In genomic region chr13:67493835-67494234, GRCh38 we compare ENCODE assay signal across 26 cellular contexts.
DNase-seq lines count a peak whose midpoint lies in the region; ATAC-seq lines count a peak whose summit lies in the region.
"Had no signal": no experiment of that assay in that cellular context is flagged by ENCODE, and none has a peak within 500 bp of the region (broad histone marks: within the 10 kb centered on the region; RNA-seq: fewer than 3 reads in every experiment).

No MANE protein-coding gene starts in this region.

- H3K27me3 ChIP-seq in Karpas-422 (ENCODE audit: low read length) = no peaks in the 10 kb centered on the region
- H3K27me3 ChIP-seq: dorsolateral prefrontal cortex, heart right ventricle, MG63, tibial nerve had no signal

- H3K9me3 Mint-ChIP-seq in activated CD4-positive, alpha-beta T cell treated with anti-CD3 and anti-CD28 coated beads, Interleukin-2, amount 10 ng/mL, durations not matched to agents 24 days and 14 days = peaks cover 3% of the 10 kb centered on the region
- H3K9me3 Mint-ChIP-seq: activated naive CD4-positive, alpha-beta T cell treated with anti-CD3 and anti-CD28 coated beads, Interleukin-2, amount 10 ng/mL, durations not matched to agents 7 days and 5 days; activated T-helper 1 cell treated with anti-CD3 and anti-CD28 coated beads, Interleukin-12 subunit alpha, Interleukin-12 subunit beta, Interleukin-2, Interleukin-4 antibody, amounts not matched to agents 30 ng/mL and 10 ng/mL and 1 ng/mL, durations not matched to agents 14 hours and 24 hours and 36 hours; stimulated activated naive CD8-positive, alpha-beta T cell treated with anti-CD3 and anti-CD28 coated beads, Interleukin-15, amount 100 ng/mL, for 72 hours had no signal

- no peaks in the 10 kb centered on the region for H3K36me3 ChIP-seq in Karpas-422 (ENCODE audit: insufficient read depth, low read length)
- H3K36me3 ChIP-seq: heart right ventricle, MG63, tibial nerve, WERI-Rb-1 had no signal

- no peak overlapping the region for H3K9ac ChIP-seq in Karpas-422 (ENCODE audit: low read length)

- H3K27me3 Mint-ChIP-seq in activated CD4-positive, alpha-beta T cell treated with anti-CD3 and anti-CD28 coated beads, Interleukin-2, amount 10 ng/mL, durations not matched to agents 24 days and 14 days = no peaks in the 10 kb centered on the region
- H3K27me3 Mint-ChIP-seq: activated naive CD4-positive, alpha-beta T cell treated with anti-CD3 and anti-CD28 coated beads, Interleukin-2, amount 10 ng/mL, durations not matched to agents 7 days and 5 days; IgD-negative memory B cell; stimulated activated naive CD8-positive, alpha-beta T cell treated with anti-CD3 and anti-CD28 coated beads, Interleukin-15, amount 100 ng/mL, for 72 hours had no signal

- no peak overlapping the region for H3K4me3 ChIP-seq in Karpas-422 (ENCODE audit: low read length)
- H3K4me3 ChIP-seq: dorsolateral prefrontal cortex, heart right ventricle, MG63, tibial nerve had no signal

- no peaks in the 10 kb centered on the region for H3K9me2 ChIP-seq in Karpas-422 (replicated peaks; ENCODE audit: insufficient read depth, low read length)

- ATAC-seq in left lobe of liver = no peak
- ATAC-seq: HCT116; heart right ventricle; left colon; stimulated activated naive CD8-positive, alpha-beta T cell treated with anti-CD3 and anti-CD28 coated beads, Interleukin-15, amount 100 ng/mL, for 72 hours had no signal

- H4K20me1 ChIP-seq in Karpas-422 (ENCODE audit: insufficient read depth, low read depth, low read length) = no peaks in the 10 kb centered on the region

- no peak for DNase-seq in Karpas-422
- peak; percentile 93 for DNase-seq in OCI-M1 (lab: John Stamatoyannopoulos, UW)
- peak; percentile 23 for DNase-seq in amniotic epithelial cell (ENCODE audit: low read depth)
- DNase-seq in iris pigment epithelial cell (ENCODE audit: low read depth) = peak; percentile 21
- no peak for DNase-seq in DMS 273 (lab: John Stamatoyannopoulos, UW; ENCODE audit: unreplicated experiment)
- no peak for DNase-seq in left lobe of liver (ENCODE audit: low spot score)
- DNase-seq in activated CD4-positive, alpha-beta T cell treated with anti-CD3 and anti-CD28 coated beads, Interleukin-2, amount 10 ng/mL, durations not matched to agents 24 days and 14 days = no peak
- no peak for DNase-seq in foreskin melanocyte
- DNase-seq: activated CD4-positive, alpha-beta T cell treated with anti-CD3 and anti-CD28 coated beads, Interleukin-2, amount 50 U/mL, for 1 hour; activated naive CD4-positive, alpha-beta T cell treated with anti-CD3 and anti-CD28 coated beads, Interleukin-2, amount 10 ng/mL, durations not matched to agents 7 days and 5 days; dorsolateral prefrontal cortex; heart right ventricle; left colon; mesenchymal stem cell; MG63; NCI-H2171; NCI-H524 treated with DMSO at 0.1 percent for 48 hours; nucleus accumbens; Right ventricle myocardium superior; stimulated activated naive CD8-positive, alpha-beta T cell treated with anti-CD3 and anti-CD28 coated beads, Interleukin-15, amount 100 ng/mL, for 72 hours; WERI-Rb-1 had no signal

- no peaks in the 10 kb centered on the region for H3K4me1 Mint-ChIP-seq in activated CD4-positive, alpha-beta T cell treated with anti-CD3 and anti-CD28 coated beads, Interleukin-2, amount 10 ng/mL, durations not matched to agents 24 days and 14 days
- H3K4me1 Mint-ChIP-seq: activated naive CD4-positive, alpha-beta T cell treated with anti-CD3 and anti-CD28 coated beads, Interleukin-2, amount 10 ng/mL, durations not matched to agents 7 days and 5 days; IgD-negative memory B cell; stimulated activated naive CD8-positive, alpha-beta T cell treated with anti-CD3 and anti-CD28 coated beads, Interleukin-15, amount 100 ng/mL, for 72 hours had no signal

- intact Hi-C loops in activated CD4-positive, alpha-beta T cell treated with anti-CD3 and anti-CD28 coated beads, Interleukin-2, amount 10 ng/mL, durations not matched to agents 24 days and 14 days (cut with micrococcal nuclease) = no loop called here

- no peak overlapping the region for H3K27ac ChIP-seq in Karpas-422 (ENCODE audit: low read length)
- H3K27ac ChIP-seq: C4-2B, dorsolateral prefrontal cortex, heart right ventricle, tibial nerve, WERI-Rb-1 had no signal

- H3K79me2 ChIP-seq in Karpas-422 (ENCODE audit: low read length) = no peaks in the 10 kb centered on the region

- H2AFZ ChIP-seq in Karpas-422 (ENCODE audit: low read length) = 0 out of 2 replicates have a peak overlapping the region, but pooled peaks have one; percentile 37

- no peaks in the 10 kb centered on the region for H3K36me3 Mint-ChIP-seq in activated CD4-positive, alpha-beta T cell treated with anti-CD3 and anti-CD28 coated beads, Interleukin-2, amount 10 ng/mL, durations not matched to agents 24 days and 14 days (ENCODE audit: low read depth)
- H3K36me3 Mint-ChIP-seq: activated naive CD4-positive, alpha-beta T cell treated with anti-CD3 and anti-CD28 coated beads, Interleukin-2, amount 10 ng/mL, durations not matched to agents 7 days and 5 days; IgD-negative memory B cell had no signal

- no peak overlapping the region for H3K27ac Mint-ChIP-seq in activated CD4-positive, alpha-beta T cell treated with anti-CD3 and anti-CD28 coated beads, Interleukin-2, amount 10 ng/mL, durations not matched to agents 24 days and 14 days
- H3K27ac Mint-ChIP-seq: activated naive CD4-positive, alpha-beta T cell treated with anti-CD3 and anti-CD28 coated beads, Interleukin-2, amount 10 ng/mL, durations not matched to agents 7 days and 5 days; activated T-helper 1 cell treated with anti-CD3 and anti-CD28 coated beads, Interleukin-12 subunit alpha, Interleukin-12 subunit beta, Interleukin-2, Interleukin-4 antibody, amounts not matched to agents 30 ng/mL and 10 ng/mL and 1 ng/mL, durations not matched to agents 14 hours and 24 hours and 36 hours; IgD-negative memory B cell; stimulated activated naive CD8-positive, alpha-beta T cell treated with anti-CD3 and anti-CD28 coated beads, Interleukin-15, amount 100 ng/mL, for 72 hours had no signal

- no peak overlapping the region for H3K4me2 ChIP-seq in Karpas-422 (ENCODE audit: low read depth, low read length, poor library complexity, severe bottlenecking)

- no peak overlapping the region for H3K4me3 Mint-ChIP-seq in activated CD4-positive, alpha-beta T cell treated with anti-CD3 and anti-CD28 coated beads, Interleukin-2, amount 10 ng/mL, durations not matched to agents 24 days and 14 days
- H3K4me3 Mint-ChIP-seq: activated naive CD4-positive, alpha-beta T cell treated with anti-CD3 and anti-CD28 coated beads, Interleukin-2, amount 10 ng/mL, durations not matched to agents 7 days and 5 days; activated T-helper 1 cell treated with anti-CD3 and anti-CD28 coated beads, Interleukin-12 subunit alpha, Interleukin-12 subunit beta, Interleukin-2, Interleukin-4 antibody, amounts not matched to agents 30 ng/mL and 10 ng/mL and 1 ng/mL, durations not matched to agents 14 hours and 24 hours and 36 hours; IgD-negative memory B cell; stimulated activated naive CD8-positive, alpha-beta T cell treated with anti-CD3 and anti-CD28 coated beads, Interleukin-15, amount 100 ng/mL, for 72 hours had no signal

- no peaks in the 10 kb centered on the region for H3K4me1 ChIP-seq in Karpas-422 (ENCODE audit: low read length)
- H3K4me1 ChIP-seq: heart right ventricle, tibial nerve had no signal

- H3K9me3 ChIP-seq in Karpas-422 (ENCODE audit: low read length) = no peaks in the 10 kb centered on the region
- H3K9me3 ChIP-seq: heart right ventricle, MG63, tibial nerve had no signal

Comparison
In these comparisons a context has a peak if more than half of its experiments do, and no peak if none do; other contexts are left out.
1. DNase-seq: peak in OCI-M1 (single experiment), amniotic epithelial cell (single experiment) and iris pigment epithelial cell (single experiment); none in Karpas-422 (single experiment), DMS 273 (single experiment), left lobe of liver (single experiment), activated CD4-positive, alpha-beta T cell treated with anti-CD3 and anti-CD28 coated beads, Interleukin-2, amount 10 ng/mL, durations not matched to agents 24 days and 14 days (single experiment) and foreskin melanocyte (single experiment).